In the genomic region with DNA sequence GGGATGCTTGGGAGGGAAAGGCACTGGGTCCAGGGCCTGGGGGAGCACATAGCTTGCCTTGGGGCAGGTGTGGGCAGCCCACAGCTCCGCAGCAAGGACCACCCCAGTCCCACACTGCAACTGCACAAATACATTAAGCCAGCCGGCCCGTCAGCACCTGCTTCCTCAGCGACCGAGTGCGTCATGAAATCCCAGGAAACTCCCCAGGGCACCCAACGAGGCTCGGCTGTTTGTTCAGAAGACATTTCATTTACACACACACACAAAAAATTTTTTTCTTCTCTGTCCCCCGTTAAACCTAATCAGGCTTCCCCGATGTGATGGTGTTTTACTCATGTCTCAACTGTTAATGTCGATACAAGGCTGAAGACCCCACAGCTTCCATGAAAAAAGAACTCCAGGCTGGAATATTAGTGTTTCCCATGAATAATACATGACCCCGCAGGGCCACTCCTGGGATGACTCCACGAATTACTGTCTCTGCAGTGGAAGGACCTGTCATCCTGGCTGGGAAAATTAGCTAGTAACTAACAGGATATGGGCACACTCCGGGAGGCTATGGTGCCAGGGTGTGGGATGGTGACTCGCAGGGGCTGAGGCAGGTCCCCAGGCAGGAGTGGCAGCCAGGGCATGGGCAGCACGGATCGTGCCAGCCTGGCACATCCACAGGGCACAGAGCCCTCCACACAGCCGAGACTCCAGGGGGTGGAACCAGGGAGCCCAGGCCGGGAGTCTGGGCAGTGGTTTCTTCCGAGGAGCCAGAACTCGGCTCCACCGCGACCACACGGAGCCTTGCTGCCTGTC, we compare ENCODE assay signal across 12 cellular contexts.
DNase-seq lines count a peak whose midpoint lies in the region; ATAC-seq and TF ChIP-seq lines count a peak whose summit lies in the region.
"Had no signal": no experiment of that assay in that cellular context is flagged by ENCODE, and none has a peak within 500 bp of the region (broad histone marks: within the 10 kb centered on the region; RNA-seq: fewer than 3 reads in every experiment).

No MANE protein-coding gene starts in this region.

- intact Hi-C loops in transverse colon (cut with DNase I; ENCODE audit: low total_unique reads), result loop anchor here (5.0 kb wide), 1 partner anchor 973 kb away; no protein-coding TSS in a partner anchor

- DNase-seq in GM23338 (ENCODE audit: low spot score) (no peak), NCI-H526 (lab: John Stamatoyannopoulos, UW) (peak; percentile 41 to 70), epithelial cell of esophagus (ENCODE audit: low read depth) (peak; percentile 84), progenitor cell of endocrine pancreas (ENCODE audit: low spot score, unreplicated experiment) (no peak), NOMO-1 (lab: John Stamatoyannopoulos, UW; ENCODE audit: unreplicated experiment in 2 of 2) (no peak), transverse colon (no peak), cortex of kidney (lab: John Stamatoyannopoulos, UW) (no peak)
- DNase-seq: kidney glomerular epithelial cell, NCI-H2227 treated with DMSO at 0.1 percent for 48 hours, stomach had no signal

- H3K9me2 ChIP-seq in GM23338 (ENCODE audit: insufficient read depth), result no peaks in the 10 kb centered on the region

- no peak overlapping the region for H3K4me2 ChIP-seq in GM23338

- H3K27me3 ChIP-seq in GM23338 (ENCODE audit: insufficient read depth) (no peaks in the 10 kb centered on the region), transverse colon (no peaks in the 10 kb centered on the region)
- H3K27me3 ChIP-seq: stomach had no signal

- TF ChIP-seq CTCF in GM23338 (conservative IDR thresholded peaks at IDR 0.05; ENCODE audit: low read depth in 2 of 2), result no peak
- no peak for TF ChIP-seq CTCF in epithelial cell of esophagus (IDR thresholded peaks at IDR 0.05; ENCODE audit: insufficient read depth, low read depth, low read length, missing control alignments)
- TF ChIP-seq CTCF in progenitor cell of endocrine pancreas (IDR thresholded peaks at IDR 0.05; ENCODE audit: unreplicated experiment), result no peak
- TF ChIP-seq CTCF in transverse colon (IDR thresholded peaks at IDR 0.05), result no peak

- H3K4me3 ChIP-seq in GM23338, result no peak overlapping the region
- H3K4me3 ChIP-seq in epithelial cell of esophagus (ENCODE audit: low read length), result no peak overlapping the region
- H3K4me3 ChIP-seq in transverse colon, result no peak overlapping the region
- H3K4me3 ChIP-seq: stomach had no signal

- no peak overlapping the region for H2AFZ ChIP-seq in GM23338

- H3K9me3 ChIP-seq in transverse colon, result no peaks in the 10 kb centered on the region
- H3K9me3 ChIP-seq: stomach had no signal

- no peak for TF ChIP-seq EP300 in transverse colon (IDR thresholded peaks at IDR 0.05; ENCODE audit: low read depth)

- H3K4me3 Mint-ChIP-seq in GM23338 (no peak overlapping the region), progenitor cell of endocrine pancreas (ENCODE audit: low read depth) (no peak overlapping the region)
- H3K4me3 Mint-ChIP-seq: activated naive CD4-positive, alpha-beta T cell treated with anti-CD3 and anti-CD28 coated beads, Interleukin-2, amount 50 U/mL, for 24 hours had no signal

- H3K4me1 Mint-ChIP-seq in GM23338, result peaks cover 56% of the 10 kb centered on the region
- H3K4me1 Mint-ChIP-seq in progenitor cell of endocrine pancreas (ENCODE audit: low read depth), result peaks cover 67% of the 10 kb centered on the region
- H3K4me1 Mint-ChIP-seq: activated naive CD4-positive, alpha-beta T cell treated with anti-CD3 and anti-CD28 coated beads, Interleukin-2, amount 50 U/mL, for 24 hours had no signal

- no peaks in the 10 kb centered on the region for H3K4me1 ChIP-seq in GM23338 (ENCODE audit: insufficient read depth)
- H3K4me1 ChIP-seq in transverse colon, result peaks cover 0 to 12% (median 3%) of the 10 kb centered on the region in 4 donors

- H3F3A ChIP-seq in GM23338 (replicated peaks; ENCODE audit: low read depth), result no peaks in the 10 kb centered on the region

- peaks cover 35% of the 10 kb centered on the region for H3K79me2 ChIP-seq in GM23338 (replicated peaks; ENCODE audit: insufficient read depth)

- peaks cover 2% of the 10 kb centered on the region; the same call in 1 of the 3 replicates for H3K36me3 Mint-ChIP-seq in GM23338 (ENCODE audit: low read depth)
- H3K36me3 Mint-ChIP-seq in progenitor cell of endocrine pancreas (ENCODE audit: insufficient read depth), result no peaks in the 10 kb centered on the region
- H3K36me3 Mint-ChIP-seq: activated naive CD4-positive, alpha-beta T cell treated with anti-CD3 and anti-CD28 coated beads, Interleukin-2, amount 50 U/mL, for 24 hours had no signal

- no peaks in the 10 kb centered on the region for H3K36me3 ChIP-seq in GM23338 (ENCODE audit: insufficient read depth)
- no peaks in the 10 kb centered on the region for H3K36me3 ChIP-seq in transverse colon

- 80 to 91% methylated on average over 7 to 24 of the region's 24 CpGs for WGBS in transverse colon (ENCODE audit: low coverage in 1 of 2), 2 donors

- no peaks in the 10 kb centered on the region for H4K20me1 ChIP-seq in GM23338 (replicated peaks; ENCODE audit: insufficient read depth)

- TF ChIP-seq POLR2A in transverse colon (IDR thresholded peaks at IDR 0.05), result no peak

- ATAC-seq in GM23338 (no peak), HG03432 (IDR thresholded peaks at IDR 0.05; ENCODE audit: unreplicated experiment) (no peak)

- H3K27ac Mint-ChIP-seq in GM23338 (peak overlapping the region; percentile 92), progenitor cell of endocrine pancreas (peak overlapping the region; percentile 94)
- H3K27ac Mint-ChIP-seq: activated naive CD4-positive, alpha-beta T cell treated with anti-CD3 and anti-CD28 coated beads, Interleukin-2, amount 50 U/mL, for 24 hours had no signal

- in situ Hi-C loops in transverse colon (cut with MboI; ENCODE audit: low pct_ligation_motif_present in 1 of 4, low pct_unique_long_range_greater_than_20kb in 1 of 4, low sequenced_read_pairs in 3 of 4), result no loop called here

- H3K27me3 Mint-ChIP-seq in GM23338 (ENCODE audit: insufficient read depth, low read depth, poor library complexity), result peaks cover 11% of the 10 kb centered on the region
- no peaks in the 10 kb centered on the region for H3K27me3 Mint-ChIP-seq in progenitor cell of endocrine pancreas
- H3K27me3 Mint-ChIP-seq: activated naive CD4-positive, alpha-beta T cell treated with anti-CD3 and anti-CD28 coated beads, Interleukin-2, amount 50 U/mL, for 24 hours had no signal

- H3K27ac ChIP-seq in GM23338 (ENCODE audit: low read depth), result no peak overlapping the region
- no peak overlapping the region for H3K27ac ChIP-seq in transverse colon
- H3K27ac ChIP-seq: stomach had no signal

- H3K9me3 Mint-ChIP-seq in GM23338 (no peaks in the 10 kb centered on the region; the same call in 2 of the 3 replicates), progenitor cell of endocrine pancreas (ENCODE audit: low read depth) (no peaks in the 10 kb centered on the region)
- H3K9me3 Mint-ChIP-seq: activated naive CD4-positive, alpha-beta T cell treated with anti-CD3 and anti-CD28 coated beads, Interleukin-2, amount 50 U/mL, for 24 hours had no signal

TF ChIP-seq in GM23338, 12 proteins besides CTCF, POLR2A, EP300 and RAD21 (continues in another document):
- TF ChIP-seq STAT1 (IDR thresholded peaks at IDR 0.05; ENCODE audit: unreplicated experiment) (no peak), ZNF331 (CRISPR knock-in tag; IDR thresholded peaks at IDR 0.05; ENCODE audit: low read depth) (no peak), JUNB (IDR thresholded peaks at IDR 0.05; ENCODE audit: unreplicated experiment) (no peak)

Comparison
In these comparisons a context has a peak if more than half of its experiments do, and no peak if none do; other contexts are left out.
1. DNase-seq: peak in NCI-H526 (2 of 2) and epithelial cell of esophagus (single experiment); none in GM23338 (single experiment), progenitor cell of endocrine pancreas (single experiment), NOMO-1 (0 of 2), transverse colon (single experiment) and cortex of kidney (single experiment).